In the genomic region with DNA sequence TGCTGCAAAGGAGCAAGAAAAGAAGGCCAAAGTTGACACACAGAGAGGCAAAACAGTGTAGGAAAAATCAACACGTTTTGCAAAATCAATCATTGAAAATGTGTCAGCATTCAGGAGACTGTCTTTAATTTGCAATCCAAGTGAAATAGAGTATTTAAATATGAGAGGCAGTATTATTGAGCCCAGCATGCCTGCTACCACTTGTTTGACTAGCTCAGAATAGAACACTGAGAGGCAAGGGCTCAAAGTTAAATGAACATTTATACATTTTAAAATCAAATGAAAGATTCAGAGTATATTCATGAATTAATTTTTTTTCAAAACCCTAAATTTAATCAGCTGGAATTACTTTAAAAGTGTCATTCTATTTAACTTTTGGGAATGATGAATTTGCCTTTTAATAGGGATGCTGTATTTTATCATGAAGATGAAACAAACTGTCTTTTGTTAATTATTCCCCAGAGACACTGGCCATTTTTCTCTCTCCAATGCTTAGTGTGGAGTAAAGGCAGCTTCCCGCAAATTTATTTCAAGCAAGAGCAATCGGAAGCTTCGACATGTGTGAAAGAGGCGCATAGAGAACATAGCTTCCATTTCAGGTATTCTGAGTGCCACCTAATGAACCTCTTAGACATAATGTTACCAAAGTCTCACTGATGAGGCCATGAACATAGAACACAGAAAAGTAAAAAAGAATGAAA, we compare ENCODE assay signal across 36 cellular contexts.
DNase-seq lines count a peak whose midpoint lies in the region; FAIRE-seq lines count a peak whose summit lies in the region.
"Had no signal": no experiment of that assay in that cellular context is flagged by ENCODE, and none has a peak within 500 bp of the region (broad histone marks: within the 10 kb centered on the region; RNA-seq: fewer than 3 reads in every experiment).

No MANE protein-coding gene starts in this region.

- peaks cover 62% of the 10 kb centered on the region for H3K36me3 Mint-ChIP-seq in activated T-cell treated with anti-CD3 and anti-CD28 coated beads, Interleukin-2, amount 50 U/mL, for 24 hours (ENCODE audit: low read depth)

- no peaks in the 10 kb centered on the region for H3K27me3 Mint-ChIP-seq in activated T-cell treated with anti-CD3 and anti-CD28 coated beads, Interleukin-2, amount 50 U/mL, for 24 hours

- no peaks in the 10 kb centered on the region for H3K9me3 Mint-ChIP-seq in activated T-cell treated with anti-CD3 and anti-CD28 coated beads, Interleukin-2, amount 50 U/mL, for 24 hours
- H3K9me3 Mint-ChIP-seq: activated naive CD4-positive, alpha-beta T cell treated with anti-CD3 and anti-CD28 coated beads, Interleukin-2, amount 50 U/mL, for 72 hours; nephron; T-helper 2 cell treated with Interferon-gamma antibody and Interleukin-4, amounts not matched to agents 5 μg/mL and 100 μg/mL, for 36 hours had no signal

- no peak overlapping the region for H3K4me3 Mint-ChIP-seq in activated T-cell treated with anti-CD3 and anti-CD28 coated beads, Interleukin-2, amount 50 U/mL, for 24 hours
- H3K4me3 Mint-ChIP-seq: activated CD8-positive, alpha-beta T cell treated with anti-CD3 and anti-CD28 coated beads, Interleukin-2, amount 10 ng/mL, durations not matched to agents 7 days and 5 days; nephron; T-helper 2 cell treated with Interferon-gamma antibody and Interleukin-4, amounts not matched to agents 5 μg/mL and 100 μg/mL, for 36 hours had no signal

- FAIRE-seq in HTR-8/SVneo (lab: Jason Lieb, UNC), result no peak
- FAIRE-seq: bronchial epithelial cell, G401.6, K562, kidney, RCC 7860, small intestine, urothelium cell line had no signal

- H3K4me1 Mint-ChIP-seq in activated T-cell treated with anti-CD3 and anti-CD28 coated beads, Interleukin-2, amount 50 U/mL, for 24 hours (ENCODE audit: low read depth), result peaks cover 27% of the 10 kb centered on the region

- H3K27ac Mint-ChIP-seq in activated T-cell treated with anti-CD3 and anti-CD28 coated beads, Interleukin-2, amount 50 U/mL, for 24 hours, result peak overlapping the region; percentile 0
- H3K27ac Mint-ChIP-seq: activated CD8-positive, alpha-beta T cell treated with anti-CD3 and anti-CD28 coated beads, Interleukin-2, amount 10 ng/mL, durations not matched to agents 7 days and 5 days; activated naive CD4-positive, alpha-beta T cell treated with anti-CD3 and anti-CD28 coated beads, Interleukin-2, amount 50 U/mL, for 72 hours; nephron; T-helper 2 cell treated with Interferon-gamma antibody and Interleukin-4, amounts not matched to agents 5 μg/mL and 100 μg/mL, for 36 hours had no signal

- no peak for DNase-seq in activated T-cell treated with anti-CD3 and anti-CD28 coated beads, Interleukin-2, amount 50 U/mL, for 24 hours
- DNase-seq in activated T-cell treated with anti-CD3 and anti-CD28 coated beads, Interleukin-2, amount 50 U/mL, for 48 hours, result no peak
- DNase-seq in globus pallidus (ENCODE audit: low spot score) (peak; percentile 71), substantia nigra (lab: John Stamatoyannopoulos, UW) (no peak), NOMO-1 treated with dmso at 0.1 percent for 144 hours (lab: John Stamatoyannopoulos, UW; ENCODE audit: unreplicated experiment) (no peak), HTR-8/SVneo (ENCODE audit: insufficient read length, low spot score) (no peak), T-helper 1 cell (no peak)
- DNase-seq: 8988T; activated CD4-positive, alpha-beta T cell treated with anti-CD3 and anti-CD28 coated beads for 4 hours; activated CD8-positive, alpha-beta T cell treated with anti-CD3 and anti-CD28 coated beads, Interleukin-2, amount 10 ng/mL, durations not matched to agents 7 days and 5 days; amygdala; Caco-2; colonic mucosa; effector memory CD4-positive, alpha-beta T cell; heart left ventricle; kidney; NCI-H1092; NCI-H187 treated with DMSO at 0.1 percent for 48 hours; NCI-H226; NCI-H774; retina; SHP77 treated with DMSO at 0.1 percent for 48 hours; small intestine; stimulated activated naive CD4-positive, alpha-beta T cell treated with Interleukin-2 at 50 U/mL for 16 hours had no signal

- H3K27ac ChIP-seq in angular gyrus (ENCODE audit: low read depth, low read length), result peak overlapping the region; percentile 16
- peak overlapping the region; percentile 64 for H3K27ac ChIP-seq in substantia nigra (ENCODE audit: low read depth, low read length, poor library complexity, severe bottlenecking)
- H3K27ac ChIP-seq: C4-2B, colonic mucosa, thoracic aorta, VCaP had no signal
